ENCODE assay signal across 19 cellular contexts in the genomic region with DNA sequence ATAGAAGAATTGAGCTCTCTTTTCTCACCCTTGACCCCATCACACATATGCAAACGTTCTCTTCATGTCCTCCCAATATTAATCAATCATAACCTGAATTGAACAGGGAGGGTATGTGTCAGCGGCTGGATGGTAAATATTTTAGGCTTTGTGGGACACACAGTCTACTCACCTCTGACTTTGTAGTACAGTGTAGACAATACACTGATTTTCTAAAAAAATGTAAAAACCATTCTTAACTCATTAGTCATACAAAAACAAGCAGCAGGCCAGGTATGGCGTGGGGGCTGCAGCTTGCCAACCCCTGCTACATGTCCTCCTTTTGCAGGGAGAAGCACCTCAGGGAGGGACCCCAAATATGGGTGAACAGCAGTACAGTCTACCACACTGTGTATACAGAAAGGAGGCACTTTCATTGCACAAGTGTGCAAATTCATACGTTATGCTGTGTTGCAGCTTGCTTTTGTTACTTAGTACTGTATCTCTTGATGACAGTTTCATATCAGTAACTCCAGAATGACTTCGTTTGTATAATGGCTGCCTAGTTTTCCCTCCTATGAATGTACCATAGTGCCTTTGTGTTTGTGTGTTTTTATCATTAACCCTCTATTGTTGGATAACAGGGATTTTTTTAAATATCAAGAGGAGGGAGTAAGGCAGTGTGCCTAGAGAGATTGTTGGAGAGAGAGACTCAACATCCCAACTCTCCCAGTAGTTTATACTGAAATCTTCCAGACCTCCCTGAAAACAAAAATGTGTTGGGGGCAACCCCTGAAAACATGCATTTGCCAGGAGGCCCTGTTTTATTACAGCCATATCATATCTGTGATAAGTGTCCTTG.
"Had no signal": no experiment of that assay in that cellular context is flagged by ENCODE, and none has a peak within 500 bp of the region (broad histone marks: within the 10 kb centered on the region; RNA-seq: fewer than 3 reads in every experiment).

No MANE protein-coding gene starts in this region.

- H3K9me3 ChIP-seq: vagina had no signal

- H3K4me2 ChIP-seq: neural progenitor cell had no signal

- H3K4me1 ChIP-seq: esophagus muscularis mucosa, vagina had no signal

- H3K36me3 ChIP-seq: brain microvascular endothelial cell, esophagus muscularis mucosa, left lung, neural progenitor cell, vagina had no signal

- ATAC-seq: activated T-cell treated with anti-CD3 and anti-CD28 coated beads, Interleukin-2, amount 50 U/mL, for 72 hours; left lung; mucosa of descending colon; stimulated activated naive CD8-positive, alpha-beta T cell treated with anti-CD3 and anti-CD28 coated beads, Interleukin-15, Interleukin-2, amounts not matched to agents 100 U/mL and 50 U/mL, for 24 hours had no signal

- DNase-seq: activated CD4-positive, alpha-beta T cell treated with anti-CD3 and anti-CD28 coated beads, Interleukin-2, amount 10 ng/mL, durations not matched to agents 24 days and 14 days; activated effector memory CD4-positive, alpha-beta T cell treated with anti-CD3 and anti-CD28 coated beads, Interleukin-2, amount 50 U/mL, for 16 hours; activated naive CD4-positive, alpha-beta T cell treated with anti-CD3 and anti-CD28 coated beads, Interleukin-2, amount 50 U/mL, for 16 hours; activated T-cell treated with anti-CD3 and anti-CD28 coated beads, Interleukin-2, amount 50 U/mL, for 72 hours; aorta; brain microvascular endothelial cell; cerebellar nuclear complex; cortex of kidney; effector CD8-positive, alpha-beta T cell; hippocampal formation; kidney; left lung; mucosa of descending colon; naive B cell; stimulated activated naive CD8-positive, alpha-beta T cell treated with anti-CD3 and anti-CD28 coated beads, Interleukin-15, Interleukin-2, amounts not matched to agents 100 U/mL and 50 U/mL, for 24 hours had no signal

- H2AFZ ChIP-seq: neural progenitor cell had no signal

- H3K27ac ChIP-seq: brain microvascular endothelial cell, esophagus muscularis mucosa, neural progenitor cell, vagina had no signal

- H3K9ac ChIP-seq: neural progenitor cell had no signal

- H3K4me3 ChIP-seq: esophagus muscularis mucosa, left lung, mucosa of descending colon, neural progenitor cell, tibial nerve, vagina had no signal

- H3K27me3 ChIP-seq: brain microvascular endothelial cell, esophagus muscularis mucosa, left lung, neural progenitor cell, tibial nerve, vagina had no signal
